Comparison of ENCODE assay signal across 24 cellular contexts in the genomic region with DNA sequence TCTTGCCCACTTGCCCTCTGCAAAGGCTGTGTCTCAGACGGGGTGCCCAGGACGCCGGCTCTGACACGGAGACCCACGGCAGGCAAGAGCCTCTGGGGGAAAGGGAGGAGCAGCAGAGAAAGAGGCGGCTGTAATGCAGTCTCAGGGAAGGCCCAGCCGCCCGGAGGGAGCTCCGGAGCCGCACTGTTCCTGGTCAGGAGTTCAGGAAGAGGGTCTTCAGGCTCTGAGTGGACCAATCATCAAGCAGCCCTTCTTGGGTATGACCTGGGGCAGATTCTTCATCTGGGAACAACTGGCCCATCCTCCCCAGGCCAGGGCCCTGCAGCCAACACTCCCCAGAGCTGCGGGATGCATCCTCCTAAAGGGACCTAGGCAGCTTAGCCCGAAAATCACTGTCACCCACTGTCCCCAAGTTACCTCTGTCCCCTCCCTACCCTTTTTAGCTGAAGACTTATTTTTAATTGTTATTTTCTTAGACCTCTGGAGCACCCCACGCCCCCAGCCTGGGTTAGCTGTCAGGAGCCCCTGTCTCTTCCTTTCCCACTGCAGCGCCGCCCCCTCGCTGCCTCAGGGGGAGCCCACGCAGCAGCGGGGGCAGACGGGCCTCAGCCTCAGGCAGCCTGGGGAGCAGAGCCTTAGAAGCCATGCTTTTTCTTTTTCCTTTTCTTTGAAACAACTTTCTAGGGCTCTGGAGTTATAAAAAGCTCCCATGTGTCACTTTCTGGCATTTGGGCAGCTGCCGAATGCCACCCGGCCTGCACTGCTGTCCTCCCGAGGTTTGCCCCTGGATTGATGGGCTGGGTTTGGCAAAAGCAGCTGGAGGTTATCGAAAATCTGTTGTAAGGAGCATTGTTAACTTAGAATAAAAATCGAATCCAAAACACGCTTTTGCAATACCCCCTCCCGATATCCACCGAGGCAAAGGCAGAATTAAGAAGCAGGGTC. TPM values are rescaled to one million over a fixed set of nuclear protein-coding genes. Genes with fewer than 3 reads are reported as not detected.
DNase-seq lines count a peak whose midpoint lies in the region; ATAC-seq, FAIRE-seq and TF ChIP-seq lines count a peak whose summit lies in the region.
"Had no signal": no experiment of that assay in that cellular context is flagged by ENCODE, and none has a peak within 500 bp of the region (broad histone marks: within the 10 kb centered on the region; RNA-seq: fewer than 3 reads in every experiment).

No MANE protein-coding gene starts in this region.

- H3K9me3 ChIP-seq in spleen (no peaks in the 10 kb centered on the region), kidney (ENCODE audit: control insufficient read depth in 1 of 2, low read length in 2 of 2) (no peaks in the 10 kb centered on the region), gastrocnemius medialis (no peaks in the 10 kb centered on the region)
- H3K9me3 ChIP-seq: psoas muscle had no signal

- H3K4me3 Mint-ChIP-seq in WTC11 = no peak overlapping the region
- H3K4me3 Mint-ChIP-seq: activated naive CD4-positive, alpha-beta T cell treated with anti-CD3 and anti-CD28 coated beads, Interleukin-2, amount 50 U/mL, for 24 hours; activated T-helper 1 cell treated with anti-CD3 and anti-CD28 coated beads, Interleukin-12 subunit alpha, Interleukin-12 subunit beta, Interleukin-2, Interleukin-4 antibody, amounts not matched to agents 30 ng/mL and 10 ng/mL and 1 ng/mL, durations not matched to agents 14 hours and 24 hours and 36 hours; central memory CD8-positive, alpha-beta T cell had no signal

- CTCF ChIA-PET in WTC11 (lab: Charles Lee) = interaction anchor here (0.8 to 2.6 kb wide), 7 partner anchors 9 to 97 kb away, joined by 3 to 10 read pairs (median 5); a partner anchor contains a TSS

- H3K79me1 ChIP-seq in mesendoderm (ENCODE audit: low read length) = no peaks in the 10 kb centered on the region

- H3K27ac Mint-ChIP-seq in WTC11 = no peak overlapping the region
- H3K27ac Mint-ChIP-seq: activated naive CD4-positive, alpha-beta T cell treated with anti-CD3 and anti-CD28 coated beads, Interleukin-2, amount 50 U/mL, for 24 hours; activated T-helper 1 cell treated with anti-CD3 and anti-CD28 coated beads, Interleukin-12 subunit alpha, Interleukin-12 subunit beta, Interleukin-2, Interleukin-4 antibody, amounts not matched to agents 30 ng/mL and 10 ng/mL and 1 ng/mL, durations not matched to agents 14 hours and 24 hours and 36 hours had no signal

- ATAC-seq in WTC11 (peak; percentile 56), gastrocnemius medialis (no peak)
- ATAC-seq: psoas muscle had no signal

- H3K4me1 ChIP-seq in mesendoderm (ENCODE audit: control insufficient read depth, low read depth, low read length) = no peaks in the 10 kb centered on the region
- no peaks in the 10 kb centered on the region for H3K4me1 ChIP-seq in spleen
- no peaks in the 10 kb centered on the region for H3K4me1 ChIP-seq in kidney (ENCODE audit: control insufficient read depth in 1 of 2, insufficient read depth in 1 of 2, low read depth in 1 of 2, low read length in 2 of 2)
- no peaks in the 10 kb centered on the region for H3K4me1 ChIP-seq in gastrocnemius medialis
- H3K4me1 ChIP-seq: psoas muscle had no signal

- H3K4me2 ChIP-seq in mesendoderm (ENCODE audit: low read length) = no peak overlapping the region

- no peak overlapping the region for H2BK15ac ChIP-seq in mesendoderm (replicated peaks; ENCODE audit: low read depth)

- no CpG with 5 or more reads among the region's 27 CpGs for WGBS in mesendoderm (ENCODE audit: extremely low coverage, insufficient coverage, low lambda C conversion rate)
- WGBS in spleen, 5 donors = 82 to 91% (median 89%) methylated on average over 27 of the region's 27 CpGs

- no peak for FAIRE-seq in kidney (lab: Jason Lieb, UNC)
- FAIRE-seq: frontal cortex, GM12892 had no signal

- 0 out of 2 replicates have a peak, but pooled peaks cover 8% of the 10 kb centered on the region for H3K4me1 Mint-ChIP-seq in WTC11
- H3K4me1 Mint-ChIP-seq: central memory CD8-positive, alpha-beta T cell had no signal

- POLR2A ChIA-PET in WTC11 (lab: Charles Lee) = interaction anchor here (0.6 kb wide), 1 partner anchor 103 kb away, joined by 5 read pairs; no protein-coding TSS in a partner anchor

- no peak overlapping the region for H2BK5ac ChIP-seq in mesendoderm (ENCODE audit: low read length)

- in situ Hi-C loops in gastrocnemius medialis (cut with MboI; ENCODE audit: low sequenced_read_pairs in 4 of 4) = loop anchor here in 1 of 4 donors (25.0 kb wide), 1 partner anchor 420 kb away; no protein-coding TSS in a partner anchor

- H3K36me3 ChIP-seq in mesendoderm (ENCODE audit: control insufficient read depth, insufficient read depth, low read length) (no peaks in the 10 kb centered on the region), spleen (no peaks in the 10 kb centered on the region), kidney (ENCODE audit: control insufficient read depth in 1 of 2, insufficient read depth in 2 of 2, low read length in 2 of 2) (no peaks in the 10 kb centered on the region), gastrocnemius medialis (no peaks in the 10 kb centered on the region)

- H3K79me2 ChIP-seq in mesendoderm (ENCODE audit: control insufficient read depth, insufficient read depth, low read length) = no peaks in the 10 kb centered on the region

- TF ChIP-seq CTCF in WTC11 (IDR thresholded peaks at IDR 0.05) (no peak), spleen (IDR thresholded peaks at IDR 0.05 in 8 of 11, conservative IDR thresholded peaks at IDR 0.05 in 3 of 11) (no peak), kidney (IDR thresholded peaks at IDR 0.05; ENCODE audit: borderline replicate concordance, extremely low read depth, insufficient read depth) (no peak), gastrocnemius medialis (IDR thresholded peaks at IDR 0.05 in 4 of 5, conservative IDR thresholded peaks at IDR 0.05 in 1 of 5) (no peak)

- no peaks in the 10 kb centered on the region for H3K27me3 Mint-ChIP-seq in WTC11 (ENCODE audit: low read depth)
- H3K27me3 Mint-ChIP-seq: activated naive CD4-positive, alpha-beta T cell treated with anti-CD3 and anti-CD28 coated beads, Interleukin-2, amount 50 U/mL, for 24 hours; central memory CD8-positive, alpha-beta T cell had no signal

- H3K9me3 Mint-ChIP-seq in WTC11 = peaks cover 3% of the 10 kb centered on the region; the same call in 1 of the 2 replicates
- H3K9me3 Mint-ChIP-seq: activated naive CD4-positive, alpha-beta T cell treated with anti-CD3 and anti-CD28 coated beads, Interleukin-2, amount 50 U/mL, for 24 hours; activated T-helper 1 cell treated with anti-CD3 and anti-CD28 coated beads, Interleukin-12 subunit alpha, Interleukin-12 subunit beta, Interleukin-2, Interleukin-4 antibody, amounts not matched to agents 30 ng/mL and 10 ng/mL and 1 ng/mL, durations not matched to agents 14 hours and 24 hours and 36 hours; central memory CD8-positive, alpha-beta T cell had no signal

- no peak overlapping the region for H4K8ac ChIP-seq in mesendoderm (ENCODE audit: low read depth, low read length)

- no peak overlapping the region for H3K9ac ChIP-seq in mesendoderm (ENCODE audit: low read length)
- H3K9ac ChIP-seq in kidney (ENCODE audit: low read length in 2 of 2) = no peak overlapping the region

- no peak overlapping the region for H3K23ac ChIP-seq in mesendoderm (ENCODE audit: low read length)

- TF ChIP-seq POLR2A in spleen (IDR thresholded peaks at IDR 0.05) = no peak
- TF ChIP-seq POLR2A in gastrocnemius medialis (IDR thresholded peaks at IDR 0.05) = no peak

- no peak overlapping the region for H3K18ac ChIP-seq in mesendoderm (ENCODE audit: low read length)

- H3K27me3 ChIP-seq in mesendoderm (ENCODE audit: insufficient read depth, low read length, poor library complexity) (no peaks in the 10 kb centered on the region), spleen (replicated peaks in 1 of 7) (no peaks in the 10 kb centered on the region), gastrocnemius medialis (no peaks in the 10 kb centered on the region)

- DNase-seq in WTC11 (ENCODE audit: low spot score) (no peak), mesendoderm (no peak), spleen (peak; percentile 69), kidney (no peak), gastrocnemius medialis (no peak)
- DNase-seq: activated CD4-positive, alpha-beta T cell treated with anti-CD3 and anti-CD28 coated beads for 48 hours; AML-193; HCEC 1CT; Karpas-422; NCI-H187; psoas muscle; Right ventricle myocardium superior; stimulated activated CD4-positive, alpha-beta T cell treated with anti-CD3 and anti-CD28 coated beads, Interleukin-4, amount 100 ng/mL, for 24 hours; trophoblast cell had no signal

- H3K56ac ChIP-seq in mesendoderm (ENCODE audit: low read length) = peak overlapping the region; percentile 42

- no peak overlapping the region for H3K4me3 ChIP-seq in mesendoderm (ENCODE audit: low read length)
- no peak overlapping the region for H3K4me3 ChIP-seq in spleen
- H3K4me3 ChIP-seq in kidney (ENCODE audit: low read length in 2 of 2) = no peak overlapping the region
- H3K4me3 ChIP-seq in gastrocnemius medialis = no peak overlapping the region
- H3K4me3 ChIP-seq: psoas muscle had no signal

- no peak overlapping the region for H3K4ac ChIP-seq in mesendoderm (ENCODE audit: low read depth, low read length)

- H2AK5ac ChIP-seq in mesendoderm (ENCODE audit: low read length) = no peak overlapping the region

- no peak overlapping the region for H3K27ac ChIP-seq in mesendoderm (ENCODE audit: low read depth, low read length)
- H3K27ac ChIP-seq in spleen = no peak overlapping the region
- H3K27ac ChIP-seq in kidney (ENCODE audit: low read depth in 2 of 2, low read length in 2 of 2) = no peak overlapping the region
- no peak overlapping the region for H3K27ac ChIP-seq in gastrocnemius medialis
- H3K27ac ChIP-seq: psoas muscle had no signal

- intact Hi-C loops in spleen (cut with DNase I; ENCODE audit: low total_unique reads) (no loop called here), kidney (cut with DNase I) (no loop called here), gastrocnemius medialis (cut with DNase I; ENCODE audit: low total_unique reads) (no loop called here)

- no peak overlapping the region for H2BK120ac ChIP-seq in mesendoderm (ENCODE audit: low read depth, low read length)

- no peak overlapping the region for H4K5ac ChIP-seq in mesendoderm (ENCODE audit: low read length)

- no peaks in the 10 kb centered on the region for H3K36me3 Mint-ChIP-seq in WTC11
- H3K36me3 Mint-ChIP-seq: activated naive CD4-positive, alpha-beta T cell treated with anti-CD3 and anti-CD28 coated beads, Interleukin-2, amount 50 U/mL, for 24 hours had no signal

RNA-seq across cellular contexts. Expression of a gene that starts 0.6 kb away (rescaled TPM):
- not detected in 3 replicates for total RNA-seq in WTC11 (2021)
- polyA plus RNA-seq in mesendoderm (2013, experiment 1 of 2) = not detected
- polyA plus RNA-seq in mesendoderm (2013, experiment 2 of 2) = not detected
- not detected for total RNA-seq in spleen
- polyA plus RNA-seq in spleen = not detected
- total RNA-seq in kidney = not detected
- polyA plus RNA-seq in kidney (ENCODE audit: insufficient read depth, low read depth, low replicate concordance) = not detected
- total RNA-seq in gastrocnemius medialis = not detected
- total RNA-seq: activated T-helper 1 cell treated with anti-CD3 and anti-CD28 coated beads, Interleukin-12 subunit alpha, Interleukin-12 subunit beta, Interleukin-2, Interleukin-4 antibody, amounts not matched to agents 30 ng/mL and 10 ng/mL and 1 ng/mL, durations not matched to agents 14 hours and 24 hours and 36 hours; aorta; frontal cortex; HT-29; kidney epithelial cell; psoas muscle; Right ventricle myocardium superior had no signal
- polyA plus RNA-seq: aorta, esophagus, neural cell, psoas muscle had no signal

RNA-seq across cellular contexts. Expression of a gene that starts 18.8 kb away (rescaled TPM):
- total RNA-seq in WTC11 (2021) (4.5 to 6.6 TPM (median 5.4 TPM) in 3 replicates), spleen (under 1 TPM in 3 of 7 donors, not detected in 4; 0.23 to 0.79 (median 0.43) TPM), kidney (4.8 TPM), gastrocnemius medialis (1 to 10 TPM in 1 of 4 donors, under 1 TPM in 2, not detected in 1; 0.66 to 1.5 (median 0.84) TPM)
- polyA plus RNA-seq in mesendoderm (2013, experiment 1 of 2) = 0.69 TPM
- polyA plus RNA-seq in mesendoderm (2013, experiment 2 of 2) = 0.81 TPM
- polyA plus RNA-seq in spleen (under 1 TPM in 2 of 3 donors, not detected in 1; 0.26 to 0.45 TPM), kidney (ENCODE audit: insufficient read depth, low read depth, low replicate concordance) (5.3 TPM)
- total RNA-seq: Right ventricle myocardium superior had no signal

RNA-seq across cellular contexts. Expression of a gene that starts 28.3 kb away (rescaled TPM):
- total RNA-seq in WTC11 (2021) (17.2 to 23.7 TPM (median 22.3 TPM) in 3 replicates), spleen (100 to 1,000 TPM; 172 to 246 (median 186) TPM), kidney (29.6 TPM), gastrocnemius medialis (10 to 100 TPM in 1 of 4 donors, 1 to 10 TPM in 3; 1.7 to 18.7 (median 4.9) TPM)
- 1.6 TPM for polyA plus RNA-seq in mesendoderm (2013, experiment 1 of 2)
- 1.5 TPM for polyA plus RNA-seq in mesendoderm (2013, experiment 2 of 2)
- polyA plus RNA-seq in spleen (10 to 100 TPM; 71.1 to 97.8 (median 97.4) TPM), kidney (ENCODE audit: insufficient read depth, low read depth, low replicate concordance) (2.6 TPM)
- polyA plus RNA-seq: neural cell had no signal
